1 cellular context compared by ENCODE assay signal in genomic region chr4:139986108-139986507, GRCh38.
TF ChIP-seq lines count a peak whose summit lies in the region.

No MANE protein-coding gene starts in this region.

TF ChIP-seq in IMR-90, 13 proteins besides CTCF, POLR2A, EP300 and RAD21:
- TF ChIP-seq MAZ (IDR thresholded peaks at IDR 0.05; ENCODE audit: borderline replicate concordance, low read depth, low read length): no peak
- TF ChIP-seq MAFK (IDR thresholded peaks at IDR 0.05; ENCODE audit: low read depth, low read length): no peak
- no peak for TF ChIP-seq CEBPB (IDR thresholded peaks at IDR 0.05; ENCODE audit: low read depth, low read length)
- TF ChIP-seq BHLHE40 (IDR thresholded peaks at IDR 0.05; ENCODE audit: low read depth, low read length): no peak
- TF ChIP-seq FOS (IDR thresholded peaks at IDR 0.05; ENCODE audit: low read depth, low read length): no peak
- TF ChIP-seq RCOR1 (IDR thresholded peaks at IDR 0.05; ENCODE audit: insufficient replicate concordance, low read length): no peak
- TF ChIP-seq SMC3 (IDR thresholded peaks at IDR 0.05; ENCODE audit: low read depth, low read length): no peak
- TF ChIP-seq CHD1 (IDR thresholded peaks at IDR 0.05; ENCODE audit: low read depth, low read length): no peak
- no peak for TF ChIP-seq RFX5 (IDR thresholded peaks at IDR 0.05; ENCODE audit: low read depth, low read length)
- TF ChIP-seq USF2 (IDR thresholded peaks at IDR 0.05; ENCODE audit: low read depth, low read length): no peak
